ENCODE assay signal across 1 cellular context in genomic region chr22:20216863-20217499, GRCh38.
A peak's percentile ranks its signal among the peaks of the same experiment; 100 is the strongest.
TF ChIP-seq lines count a peak whose summit lies in the region.

No MANE protein-coding gene starts in this region.

TF ChIP-seq in K562, 482 proteins besides CTCF, POLR2A, EP300 and RAD21 (continued from another document):
- TF ChIP-seq GATAD2B (IDR thresholded peaks at IDR 0.05; ENCODE audit: borderline replicate concordance) = no peak
- no peak for TF ChIP-seq LCOR (CRISPR knock-in tag; IDR thresholded peaks at IDR 0.05)
- peak; percentile 41 for TF ChIP-seq CBFA2T3 (IDR thresholded peaks at IDR 0.05)
- TF ChIP-seq TCF15 (CRISPR knock-in tag; IDR thresholded peaks at IDR 0.05) = no peak
- TF ChIP-seq HOXB6 (CRISPR knock-in tag; IDR thresholded peaks at IDR 0.05; ENCODE audit: borderline replicate concordance) = 0 out of 2 replicates have a peak, but pooled peaks have one; percentile 52
- TF ChIP-seq THRB (CRISPR knock-in tag; conservative IDR thresholded peaks at IDR 0.05) = no peak
- TF ChIP-seq ZBTB40 (IDR thresholded peaks at IDR 0.05) = no peak
- peak; percentile 14; the same call in 1 of the 2 replicates for TF ChIP-seq ZBTB40 (CRISPR knock-in tag; IDR thresholded peaks at IDR 0.05)
